8 cellular contexts compared by ENCODE assay signal in genomic region chr15:43746903-43747309, GRCh38. TPM values are rescaled to one million over a fixed set of nuclear protein-coding genes. Genes with fewer than 3 reads are reported as not detected.
A peak's percentile ranks its signal among the peaks of the same experiment; 100 is the strongest.
DNase-seq lines count a peak whose midpoint lies in the region; ATAC-seq, FAIRE-seq and TF ChIP-seq lines count a peak whose summit lies in the region.
"Not testable (repeated sequence)": the region's sequence is repeated elsewhere in the genome, so short reads cannot be mapped to it uniquely, and the experiment has no call there.

No MANE protein-coding gene starts in this region.

- FAIRE-seq in RCC 7860 (lab: Jason Lieb, UNC): not testable (repeated sequence)

- not testable (repeated sequence) for TF ChIP-seq CTCF in fibroblast of lung (conservative IDR thresholded peaks at IDR 0.05 in 1 of 2, IDR thresholded peaks at IDR 0.05 in 1 of 2; ENCODE audit: low read depth in 1 of 2, low read length in 2 of 2)

- H4K20me1 ChIP-seq in fibroblast of lung (ENCODE audit: control insufficient read depth, extremely low read depth, insufficient read depth, low read length): not testable (repeated sequence)

- peak overlapping the region; percentile 96 for H3K27ac ChIP-seq in fibroblast of lung (ENCODE audit: insufficient read depth, low read length)

- peaks cover 29% of the 10 kb centered on the region for H3K36me3 Mint-ChIP-seq in activated naive CD8-positive, alpha-beta T cell treated with anti-CD3 and anti-CD28 coated beads for 36 hours
- H3K36me3 Mint-ChIP-seq in stimulated activated naive B cell treated with anti-CD40 and anti-IgM and Interleukin-4, amounts not matched to agents 10 μg/mL and 1 μg/mL and 100 μg/mL, for 72 hours: peaks cover 9 to 25% of the 10 kb centered on the region in 2 donors

- H3K4me3 Mint-ChIP-seq in activated naive CD8-positive, alpha-beta T cell treated with anti-CD3 and anti-CD28 coated beads for 36 hours: peak overlapping the region; percentile 93
- peak overlapping the region; percentile 85 to 93 for H3K4me3 Mint-ChIP-seq in stimulated activated naive B cell treated with anti-CD40 and anti-IgM and Interleukin-4, amounts not matched to agents 10 μg/mL and 1 μg/mL and 100 μg/mL, for 72 hours

- not testable (repeated sequence) for H3K27me3 ChIP-seq in fibroblast of lung (ENCODE audit: control insufficient read depth, insufficient read depth, low read length)

- H3K4me2 ChIP-seq in fibroblast of lung (ENCODE audit: extremely low read depth, insufficient read depth, low read length): peak overlapping the region; percentile 17

- H3K27me3 Mint-ChIP-seq in activated naive CD8-positive, alpha-beta T cell treated with anti-CD3 and anti-CD28 coated beads for 36 hours; stimulated activated naive B cell treated with anti-CD40 and anti-IgM and Interleukin-4, amounts not matched to agents 10 μg/mL and 1 μg/mL and 100 μg/mL, for 72 hours: not testable (repeated sequence)

- peaks cover 35% of the 10 kb centered on the region for H3K4me1 Mint-ChIP-seq in activated naive CD8-positive, alpha-beta T cell treated with anti-CD3 and anti-CD28 coated beads for 36 hours
- peaks cover 27 to 65% of the 10 kb centered on the region in 2 donors for H3K4me1 Mint-ChIP-seq in stimulated activated naive B cell treated with anti-CD40 and anti-IgM and Interleukin-4, amounts not matched to agents 10 μg/mL and 1 μg/mL and 100 μg/mL, for 72 hours

- peak overlapping the region; percentile 98 for H3K27ac Mint-ChIP-seq in activated naive CD8-positive, alpha-beta T cell treated with anti-CD3 and anti-CD28 coated beads for 36 hours
- H3K27ac Mint-ChIP-seq in stimulated activated naive B cell treated with anti-CD40 and anti-IgM and Interleukin-4, amounts not matched to agents 10 μg/mL and 1 μg/mL and 100 μg/mL, for 72 hours: peak overlapping the region; percentile 99

- H3K4me1 ChIP-seq in fibroblast of lung (ENCODE audit: control insufficient read depth, extremely low read depth, insufficient read depth, low read length): not testable (repeated sequence)

- DNase-seq in COLO668 (lab: John Stamatoyannopoulos, UW; ENCODE audit: unreplicated experiment) (peak; percentile 24), KG1 (lab: John Stamatoyannopoulos, UW) (peak; percentile 15), RCC 7860 (ENCODE audit: low spot score) (peak; percentile 34), fibroblast of lung (ENCODE audit: low read depth in 2 of 2) (peak; percentile 42 to 57), medulla oblongata (ENCODE audit: extremely low spot score) (peak; percentile 9)
- DNase-seq in activated naive CD8-positive, alpha-beta T cell treated with anti-CD3 and anti-CD28 coated beads for 36 hours: peak; percentile 28
- DNase-seq in stimulated activated naive B cell treated with anti-CD40 and anti-IgM and Interleukin-4, amounts not matched to agents 10 μg/mL and 1 μg/mL and 100 μg/mL, for 72 hours: peak; percentile 29

- peak overlapping the region; percentile 62 to 94 (median 82) for H3K4me3 ChIP-seq in fibroblast of lung (replicated peaks in 1 of 4; ENCODE audit: control extremely low read depth in 1 of 4, insufficient read depth in 1 of 4, low read depth in 3 of 4, low read length in 4 of 4)

- H3K9me3 Mint-ChIP-seq in activated naive CD8-positive, alpha-beta T cell treated with anti-CD3 and anti-CD28 coated beads for 36 hours; stimulated activated naive B cell treated with anti-CD40 and anti-IgM and Interleukin-4, amounts not matched to agents 10 μg/mL and 1 μg/mL and 100 μg/mL, for 72 hours: not testable (repeated sequence)

- peak; percentile 14 for ATAC-seq in GM21723 (IDR thresholded peaks at IDR 0.05; ENCODE audit: unreplicated experiment)
- peak; percentile 31 to 36 for ATAC-seq in stimulated activated naive B cell treated with anti-CD40 and anti-IgM and Interleukin-4, amounts not matched to agents 10 μg/mL and 1 μg/mL and 100 μg/mL, for 72 hours (replicated peaks)

- H3K9ac ChIP-seq in fibroblast of lung (ENCODE audit: insufficient read depth, low read length): peak overlapping the region; percentile 97

- not testable (repeated sequence) for H3K9me3 ChIP-seq in fibroblast of lung (ENCODE audit: control insufficient read depth, insufficient read depth, low read depth, low read length)

- peaks cover 52% of the 10 kb centered on the region for H3K79me2 ChIP-seq in fibroblast of lung (ENCODE audit: control insufficient read depth, insufficient read depth, low read length)

- not testable (repeated sequence) for H3K36me3 ChIP-seq in fibroblast of lung (ENCODE audit: control insufficient read depth, insufficient read depth, low read length)

- H2AFZ ChIP-seq in fibroblast of lung (ENCODE audit: low read length): not testable (repeated sequence)

RNA-seq across cellular contexts. Expression of gene PDIA3, which starts 0.7 kb away (rescaled TPM):
- 100 to 1,000 TPM; 335 to 338 TPM for total RNA-seq in activated naive CD8-positive, alpha-beta T cell treated with anti-CD3 and anti-CD28 coated beads for 36 hours
- 89.1 and 120 TPM in 2 replicates for total RNA-seq in fibroblast of lung
- polyA plus RNA-seq in fibroblast of lung: 359 and 528 TPM in 2 replicates
- 743 and 837 TPM in 2 replicates for polyA plus RNA-seq in fibroblast of lung (2012)
- 20.0 and 25.2 TPM in 2 replicates for polyA minus RNA-seq in fibroblast of lung (ENCODE audit: low replicate concordance)

RNA-seq across cellular contexts. Expression of gene ELL3, which starts 29.9 kb away (rescaled TPM):
- total RNA-seq in activated naive CD8-positive, alpha-beta T cell treated with anti-CD3 and anti-CD28 coated beads for 36 hours: 1 to 10 TPM; 1.4 to 2.4 TPM
- 6.7 and 10.1 TPM in 2 replicates for total RNA-seq in fibroblast of lung
- 0.86 and 1.5 TPM in 2 replicates for polyA plus RNA-seq in fibroblast of lung
- 0.79 and 1.5 TPM in 2 replicates for polyA plus RNA-seq in fibroblast of lung (2012)
- 0.24 and 13.9 TPM in 2 replicates for polyA minus RNA-seq in fibroblast of lung (ENCODE audit: low replicate concordance)

RNA-seq across cellular contexts. Expression of gene SERF2, which starts 45.2 kb away (rescaled TPM):
- 100 to 1,000 TPM; 695 to 709 TPM for total RNA-seq in activated naive CD8-positive, alpha-beta T cell treated with anti-CD3 and anti-CD28 coated beads for 36 hours
- 371 and 422 TPM in 2 replicates for total RNA-seq in fibroblast of lung
- polyA plus RNA-seq in fibroblast of lung: 1,159 and 1,227 TPM in 2 replicates
- polyA plus RNA-seq in fibroblast of lung (2012): 1,277 and 1,570 TPM in 2 replicates
- 712 and 895 TPM in 2 replicates for polyA minus RNA-seq in fibroblast of lung (ENCODE audit: low replicate concordance)

RNA-seq across cellular contexts. Expression of gene SERINC4, which starts 53.1 kb away (rescaled TPM):
- total RNA-seq in activated naive CD8-positive, alpha-beta T cell treated with anti-CD3 and anti-CD28 coated beads for 36 hours: under 1 TPM; 0.08 to 0.14 TPM
- total RNA-seq in fibroblast of lung: under 0.01 and 0.17 TPM in 2 replicates
- polyA plus RNA-seq in fibroblast of lung: 0.06 and 0.08 TPM in 2 replicates
- not detected in 2 replicates for polyA plus RNA-seq in fibroblast of lung (2012)
- 0.67 TPM in 1 of 2 replicates, not detected in the other for polyA minus RNA-seq in fibroblast of lung (ENCODE audit: low replicate concordance)

RNA-seq across cellular contexts. Expression of gene CKMT1A, which starts 53.2 kb away (rescaled TPM):
- total RNA-seq in activated naive CD8-positive, alpha-beta T cell treated with anti-CD3 and anti-CD28 coated beads for 36 hours: under 1 TPM in 1 of 2 experiments, not detected in 1; 0.14 TPM
- total RNA-seq in fibroblast of lung: not detected in 2 replicates
- 0.03 TPM in 1 of 2 replicates, not detected in the other for polyA plus RNA-seq in fibroblast of lung
- not detected in 2 replicates for polyA plus RNA-seq in fibroblast of lung (2012)
- polyA minus RNA-seq in fibroblast of lung (ENCODE audit: low replicate concordance): not detected in 2 replicates

Comparison
In these comparisons a context has a peak if more than half of its experiments do, and no peak if none do; other contexts are left out.
1. Peak in every context shown above with its lines: DNase-seq, ATAC-seq, H3K4me3 ChIP-seq and H3K27ac ChIP-seq.